1 cellular context compared by ENCODE assay signal in the genomic region with DNA sequence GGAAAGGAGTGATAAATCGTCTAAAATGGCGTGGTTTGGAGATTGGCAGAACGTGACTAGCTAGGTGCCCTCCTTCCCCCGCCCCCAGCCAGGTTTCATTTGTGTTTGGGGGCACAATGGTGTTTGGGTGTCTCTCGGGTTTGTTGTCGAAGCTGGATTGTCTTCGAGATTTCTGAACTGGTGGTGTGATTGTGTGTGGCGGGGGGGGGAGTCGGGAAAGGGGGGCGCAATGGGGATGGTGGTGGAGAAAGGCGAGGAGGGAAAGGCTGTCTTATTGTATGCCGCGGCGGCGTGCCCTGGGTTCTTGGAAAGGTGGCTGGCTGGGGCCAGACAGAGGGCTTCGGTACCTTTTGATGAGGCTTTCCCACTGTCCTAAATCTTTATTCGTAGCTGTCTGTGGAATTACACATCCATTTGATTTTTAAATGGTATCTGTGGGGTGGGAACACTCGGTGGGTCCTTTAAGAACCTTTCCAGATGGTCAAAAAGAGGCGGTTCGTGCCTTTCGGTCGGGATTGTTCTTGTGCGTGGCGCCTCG.
TF ChIP-seq lines count a peak whose summit lies in the region.

No MANE protein-coding gene starts in this region.

TF ChIP-seq in GM12878, 131 proteins besides CTCF, POLR2A, EP300 and RAD21 (continued from another document):
- TF ChIP-seq USF1 (IDR thresholded peaks at IDR 0.05; ENCODE audit: borderline replicate concordance, extremely low read length, insufficient read depth, low read depth, low read length) (no peak), CHD1 (IDR thresholded peaks at IDR 0.05; ENCODE audit: low read depth, low read length) (peak; percentile 14; the same call in 1 of the 2 replicates), ELK1 (IDR thresholded peaks at IDR 0.05; ENCODE audit: low read depth, low read length) (0 out of 2 replicates have a peak, but pooled peaks have one; percentile 11), EGR1 (IDR thresholded peaks at IDR 0.05; ENCODE audit: borderline replicate concordance in 1 of 2, low read depth in 2 of 2, low read length in 2 of 2) (peak in 1 of 2 experiments; percentile 2; a peak in 1 of 3 replicates), YY1 (IDR thresholded peaks at IDR 0.05; ENCODE audit: low read depth, low read length) (peak; percentile 37; the same call in 1 of the 2 replicates), NBN (IDR thresholded peaks at IDR 0.05) (peak; percentile 36; the same call in 1 of the 2 replicates), ZNF207 (IDR thresholded peaks at IDR 0.05; ENCODE audit: borderline replicate concordance) (no peak), ZBTB4 (CRISPR knock-in tag; IDR thresholded peaks at IDR 0.05) (no peak), ZNF274 (IDR thresholded peaks at IDR 0.05; ENCODE audit: insufficient read depth, insufficient read length) (no peak), BHLHE40 (IDR thresholded peaks at IDR 0.05; ENCODE audit: borderline replicate concordance in 1 of 2, low read depth in 2 of 2, low read length in 1 of 2) (peak; percentile 80 to 84; a peak in 3 of 4 replicates), SPI1 (IDR thresholded peaks at IDR 0.05; ENCODE audit: borderline replicate concordance, insufficient read depth, low read depth, low read length) (no peak), PAX5 (IDR thresholded peaks at IDR 0.05; ENCODE audit: borderline replicate concordance, low read depth, low read length) (0 out of 2 replicates have a peak, but pooled peaks have one; percentile 22), MEF2A (IDR thresholded peaks at IDR 0.05; ENCODE audit: insufficient read depth, low read depth, low read length) (no peak), NFXL1 (IDR thresholded peaks at IDR 0.05; ENCODE audit: borderline replicate concordance) (no peak), GABPA (IDR thresholded peaks at IDR 0.05; ENCODE audit: low read depth) (no peak), ATF2 (IDR thresholded peaks at IDR 0.05; ENCODE audit: low read length) (no peak), TAF1 (IDR thresholded peaks at IDR 0.05; ENCODE audit: borderline replicate concordance, low read depth, low read length) (peak; percentile 84), NR2F1 (conservative IDR thresholded peaks at IDR 0.05) (no peak), MTA3 (IDR thresholded peaks at IDR 0.05; ENCODE audit: borderline replicate concordance, low read length) (peak; percentile 90), CREB1 (IDR thresholded peaks at IDR 0.05; ENCODE audit: low read depth) (no peak), JUND (IDR thresholded peaks at IDR 0.05; ENCODE audit: low read depth, low read length) (no peak), IRF4 (IDR thresholded peaks at IDR 0.05; ENCODE audit: low read depth, low read length) (0 out of 2 replicates have a peak, but pooled peaks have one; percentile 7), POLR2AphosphoS5 (IDR thresholded peaks at IDR 0.05; ENCODE audit: low read length) (no peak)
- TF ChIP-seq, protein P1, sequence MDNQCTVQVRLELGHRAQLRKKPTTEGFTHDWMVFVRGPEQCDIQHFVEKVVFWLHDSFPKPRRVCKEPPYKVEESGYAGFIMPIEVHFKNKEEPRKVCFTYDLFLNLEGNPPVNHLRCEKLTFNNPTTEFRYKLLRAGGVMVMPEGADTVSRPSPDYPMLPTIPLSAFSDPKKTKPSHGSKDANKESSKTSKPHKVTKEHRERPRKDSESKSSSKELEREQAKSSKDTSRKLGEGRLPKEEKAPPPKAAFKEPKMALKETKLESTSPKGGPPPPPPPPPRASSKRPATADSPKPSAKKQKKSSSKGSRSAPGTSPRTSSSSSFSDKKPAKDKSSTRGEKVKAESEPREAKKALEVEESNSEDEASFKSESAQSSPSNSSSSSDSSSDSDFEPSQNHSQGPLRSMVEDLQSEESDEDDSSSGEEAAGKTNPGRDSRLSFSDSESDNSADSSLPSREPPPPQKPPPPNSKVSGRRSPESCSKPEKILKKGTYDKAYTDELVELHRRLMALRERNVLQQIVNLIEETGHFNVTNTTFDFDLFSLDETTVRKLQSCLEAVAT (IDR thresholded peaks at IDR 0.05) = peak; percentile 92
- TF ChIP-seq, protein P2, sequence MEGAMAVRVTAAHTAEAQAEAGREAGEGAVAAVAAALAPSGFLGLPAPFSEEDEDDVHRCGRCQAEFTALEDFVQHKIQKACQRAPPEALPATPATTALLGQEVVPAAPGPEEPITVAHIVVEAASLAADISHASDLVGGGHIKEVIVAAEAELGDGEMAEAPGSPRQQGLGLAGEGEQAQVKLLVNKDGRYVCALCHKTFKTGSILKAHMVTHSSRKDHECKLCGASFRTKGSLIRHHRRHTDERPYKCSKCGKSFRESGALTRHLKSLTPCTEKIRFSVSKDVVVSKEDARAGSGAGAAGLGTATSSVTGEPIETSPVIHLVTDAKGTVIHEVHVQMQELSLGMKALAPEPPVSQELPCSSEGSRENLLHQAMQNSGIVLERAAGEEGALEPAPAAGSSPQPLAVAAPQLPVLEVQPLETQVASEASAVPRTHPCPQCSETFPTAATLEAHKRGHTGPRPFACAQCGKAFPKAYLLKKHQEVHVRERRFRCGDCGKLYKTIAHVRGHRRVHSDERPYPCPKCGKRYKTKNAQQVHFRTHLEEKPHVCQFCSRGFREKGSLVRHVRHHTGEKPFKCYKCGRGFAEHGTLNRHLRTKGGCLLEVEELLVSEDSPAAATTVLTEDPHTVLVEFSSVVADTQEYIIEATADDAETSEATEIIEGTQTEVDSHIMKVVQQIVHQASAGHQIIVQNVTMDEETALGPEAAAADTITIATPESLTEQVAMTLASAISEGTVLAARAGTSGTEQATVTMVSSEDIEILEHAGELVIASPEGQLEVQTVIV (IDR thresholded peaks at IDR 0.05; ENCODE audit: borderline replicate concordance, partially characterized antibody) = no peak
- TF ChIP-seq, protein P3, sequence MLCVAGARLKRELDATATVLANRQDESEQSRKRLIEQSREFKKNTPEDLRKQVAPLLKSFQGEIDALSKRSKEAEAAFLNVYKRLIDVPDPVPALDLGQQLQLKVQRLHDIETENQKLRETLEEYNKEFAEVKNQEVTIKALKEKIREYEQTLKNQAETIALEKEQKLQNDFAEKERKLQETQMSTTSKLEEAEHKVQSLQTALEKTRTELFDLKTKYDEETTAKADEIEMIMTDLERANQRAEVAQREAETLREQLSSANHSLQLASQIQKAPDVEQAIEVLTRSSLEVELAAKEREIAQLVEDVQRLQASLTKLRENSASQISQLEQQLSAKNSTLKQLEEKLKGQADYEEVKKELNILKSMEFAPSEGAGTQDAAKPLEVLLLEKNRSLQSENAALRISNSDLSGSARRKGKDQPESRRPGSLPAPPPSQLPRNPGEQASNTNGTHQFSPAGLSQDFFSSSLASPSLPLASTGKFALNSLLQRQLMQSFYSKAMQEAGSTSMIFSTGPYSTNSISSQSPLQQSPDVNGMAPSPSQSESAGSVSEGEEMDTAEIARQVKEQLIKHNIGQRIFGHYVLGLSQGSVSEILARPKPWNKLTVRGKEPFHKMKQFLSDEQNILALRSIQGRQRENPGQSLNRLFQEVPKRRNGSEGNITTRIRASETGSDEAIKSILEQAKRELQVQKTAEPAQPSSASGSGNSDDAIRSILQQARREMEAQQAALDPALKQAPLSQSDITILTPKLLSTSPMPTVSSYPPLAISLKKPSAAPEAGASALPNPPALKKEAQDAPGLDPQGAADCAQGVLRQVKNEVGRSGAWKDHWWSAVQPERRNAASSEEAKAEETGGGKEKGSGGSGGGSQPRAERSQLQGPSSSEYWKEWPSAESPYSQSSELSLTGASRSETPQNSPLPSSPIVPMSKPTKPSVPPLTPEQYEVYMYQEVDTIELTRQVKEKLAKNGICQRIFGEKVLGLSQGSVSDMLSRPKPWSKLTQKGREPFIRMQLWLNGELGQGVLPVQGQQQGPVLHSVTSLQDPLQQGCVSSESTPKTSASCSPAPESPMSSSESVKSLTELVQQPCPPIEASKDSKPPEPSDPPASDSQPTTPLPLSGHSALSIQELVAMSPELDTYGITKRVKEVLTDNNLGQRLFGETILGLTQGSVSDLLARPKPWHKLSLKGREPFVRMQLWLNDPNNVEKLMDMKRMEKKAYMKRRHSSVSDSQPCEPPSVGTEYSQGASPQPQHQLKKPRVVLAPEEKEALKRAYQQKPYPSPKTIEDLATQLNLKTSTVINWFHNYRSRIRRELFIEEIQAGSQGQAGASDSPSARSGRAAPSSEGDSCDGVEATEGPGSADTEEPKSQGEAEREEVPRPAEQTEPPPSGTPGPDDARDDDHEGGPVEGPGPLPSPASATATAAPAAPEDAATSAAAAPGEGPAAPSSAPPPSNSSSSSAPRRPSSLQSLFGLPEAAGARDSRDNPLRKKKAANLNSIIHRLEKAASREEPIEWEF (IDR thresholded peaks at IDR 0.05; ENCODE audit: insufficient replicate concordance, low read depth, low read length) = no peak
- TF ChIP-seq, protein P4, sequence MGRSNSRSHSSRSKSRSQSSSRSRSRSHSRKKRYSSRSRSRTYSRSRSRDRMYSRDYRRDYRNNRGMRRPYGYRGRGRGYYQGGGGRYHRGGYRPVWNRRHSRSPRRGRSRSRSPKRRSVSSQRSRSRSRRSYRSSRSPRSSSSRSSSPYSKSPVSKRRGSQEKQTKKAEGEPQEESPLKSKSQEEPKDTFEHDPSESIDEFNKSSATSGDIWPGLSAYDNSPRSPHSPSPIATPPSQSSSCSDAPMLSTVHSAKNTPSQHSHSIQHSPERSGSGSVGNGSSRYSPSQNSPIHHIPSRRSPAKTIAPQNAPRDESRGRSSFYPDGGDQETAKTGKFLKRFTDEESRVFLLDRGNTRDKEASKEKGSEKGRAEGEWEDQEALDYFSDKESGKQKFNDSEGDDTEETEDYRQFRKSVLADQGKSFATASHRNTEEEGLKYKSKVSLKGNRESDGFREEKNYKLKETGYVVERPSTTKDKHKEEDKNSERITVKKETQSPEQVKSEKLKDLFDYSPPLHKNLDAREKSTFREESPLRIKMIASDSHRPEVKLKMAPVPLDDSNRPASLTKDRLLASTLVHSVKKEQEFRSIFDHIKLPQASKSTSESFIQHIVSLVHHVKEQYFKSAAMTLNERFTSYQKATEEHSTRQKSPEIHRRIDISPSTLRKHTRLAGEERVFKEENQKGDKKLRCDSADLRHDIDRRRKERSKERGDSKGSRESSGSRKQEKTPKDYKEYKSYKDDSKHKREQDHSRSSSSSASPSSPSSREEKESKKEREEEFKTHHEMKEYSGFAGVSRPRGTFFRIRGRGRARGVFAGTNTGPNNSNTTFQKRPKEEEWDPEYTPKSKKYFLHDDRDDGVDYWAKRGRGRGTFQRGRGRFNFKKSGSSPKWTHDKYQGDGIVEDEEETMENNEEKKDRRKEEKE (IDR thresholded peaks at IDR 0.05) = no peak
TF ChIP-seq in GM12878: peak in this region for 12.
